2 cellular contexts compared by ENCODE assay signal in genomic region chr1:53507115-53507816, GRCh38.
TF ChIP-seq lines count a peak whose summit lies in the region.

No MANE protein-coding gene starts in this region.

TF ChIP-seq in H1, 55 proteins besides CTCF, POLR2A, EP300 and RAD21 (continued from another document):
- TF ChIP-seq RNF2 (IDR thresholded peaks at IDR 0.05; ENCODE audit: borderline replicate concordance, low read depth, low read length, missing control alignments, poor library complexity, severe bottlenecking) (no peak), CBX8 (IDR thresholded peaks at IDR 0.05; ENCODE audit: borderline replicate concordance, low read depth, low read length) (no peak), TEAD4 (IDR thresholded peaks at IDR 0.05; ENCODE audit: low read depth, low read length) (no peak), RFX5 (IDR thresholded peaks at IDR 0.05; ENCODE audit: borderline replicate concordance, low read depth, low read length) (no peak), POU5F1 (IDR thresholded peaks at IDR 0.05; ENCODE audit: low read depth, low read length) (no peak), ZNF274 (IDR thresholded peaks at IDR 0.05; ENCODE audit: borderline replicate concordance, extremely low read depth, low read length) (no peak), KDM1A (IDR thresholded peaks at IDR 0.05; ENCODE audit: borderline replicate concordance, low read length) (no peak), NANOG (IDR thresholded peaks at IDR 0.05; ENCODE audit: insufficient read depth, low read depth, low read length, poor library complexity, severe bottlenecking) (no peak), HDAC6 (IDR thresholded peaks at IDR 0.05; ENCODE audit: low read depth, low read length) (no peak), POLR2AphosphoS5 (IDR thresholded peaks at IDR 0.05; ENCODE audit: low read depth, low read length) (no peak), TAF1 (IDR thresholded peaks at IDR 0.05; ENCODE audit: low read depth, low read length) (no peak), EZH2 (IDR thresholded peaks at IDR 0.05; ENCODE audit: low read depth, low read length, severe bottlenecking) (no peak), CHD7 (IDR thresholded peaks at IDR 0.05; ENCODE audit: insufficient replicate concordance, low read length) (no peak), TAF7 (optimal IDR thresholded peaks at IDR 0.05; ENCODE audit: borderline replicate concordance, low read depth, low read length) (no peak), SAP30 (IDR thresholded peaks at IDR 0.05; ENCODE audit: insufficient read depth, insufficient replicate concordance, low read length) (no peak)

TF ChIP-seq in GM12891, 5 proteins besides CTCF, POLR2A, EP300 and RAD21 (continued from another document):
- TF ChIP-seq POU2F2 (IDR thresholded peaks at IDR 0.05; ENCODE audit: low read depth, low read length) (no peak), PAX5 (IDR thresholded peaks at IDR 0.05; ENCODE audit: insufficient read depth, low read length, severe bottlenecking) (no peak), POLR2AphosphoS5 (IDR thresholded peaks at IDR 0.05; ENCODE audit: low read depth, low read length) (no peak), TAF1 (IDR thresholded peaks at IDR 0.05; ENCODE audit: low read depth, low read length) (no peak)
